Comparison of ENCODE assay signal across 1 cellular context in the genomic region with DNA sequence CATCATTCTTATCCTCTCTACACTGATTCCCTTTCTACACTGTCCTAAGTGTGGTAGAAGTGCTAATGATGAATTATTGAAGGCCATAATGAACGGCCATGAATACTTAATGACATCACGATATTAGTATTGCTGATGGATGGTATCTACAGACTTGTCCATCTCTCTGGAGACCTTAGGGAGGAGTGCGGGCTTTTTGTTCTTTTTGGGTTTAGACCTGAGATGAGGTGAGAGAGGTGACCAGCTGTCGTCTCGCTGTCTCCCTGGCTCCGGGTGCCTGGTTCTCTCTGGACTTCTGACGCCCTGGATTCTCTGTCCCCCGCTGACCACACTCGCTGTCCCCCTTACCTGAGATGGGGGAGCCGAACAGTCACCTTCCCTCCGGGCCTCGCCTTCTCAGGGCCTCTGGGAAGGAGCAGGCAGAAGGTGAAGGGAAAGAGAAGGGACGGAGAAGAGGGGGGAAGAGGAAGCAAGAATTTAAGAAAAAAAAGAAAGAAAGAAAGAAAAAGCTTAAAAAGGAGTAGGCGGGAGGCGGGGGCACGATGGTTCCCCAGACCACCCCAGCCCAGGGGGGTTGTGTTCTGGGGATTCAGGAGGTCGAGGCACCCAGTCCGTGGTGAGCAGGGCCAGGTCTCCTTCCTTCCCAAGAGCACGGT.
TF ChIP-seq lines count a peak whose summit lies in the region.

No MANE protein-coding gene starts in this region.

TF ChIP-seq in K562, 482 proteins besides CTCF, POLR2A, EP300 and RAD21:
- no peak for TF ChIP-seq ZNF217 (CRISPR knock-in tag; IDR thresholded peaks at IDR 0.05)
- TF ChIP-seq, protein P1, sequence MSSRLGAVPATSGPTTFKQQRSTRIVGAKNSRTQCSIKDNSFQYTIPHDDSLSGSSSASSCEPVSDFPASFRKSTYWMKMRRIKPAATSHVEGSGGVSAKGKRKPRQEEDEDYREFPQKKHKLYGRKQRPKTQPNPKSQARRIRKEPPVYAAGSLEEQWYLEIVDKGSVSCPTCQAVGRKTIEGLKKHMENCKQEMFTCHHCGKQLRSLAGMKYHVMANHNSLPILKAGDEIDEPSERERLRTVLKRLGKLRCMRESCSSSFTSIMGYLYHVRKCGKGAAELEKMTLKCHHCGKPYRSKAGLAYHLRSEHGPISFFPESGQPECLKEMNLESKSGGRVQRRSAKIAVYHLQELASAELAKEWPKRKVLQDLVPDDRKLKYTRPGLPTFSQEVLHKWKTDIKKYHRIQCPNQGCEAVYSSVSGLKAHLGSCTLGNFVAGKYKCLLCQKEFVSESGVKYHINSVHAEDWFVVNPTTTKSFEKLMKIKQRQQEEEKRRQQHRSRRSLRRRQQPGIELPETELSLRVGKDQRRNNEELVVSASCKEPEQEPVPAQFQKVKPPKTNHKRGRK (tag; IDR thresholded peaks at IDR 0.05) = peak; percentile 83
